In genomic region chr1:1403543-1404112, GRCh38 we compare ENCODE assay signal across 16 cellular contexts. TPM values are rescaled to one million over a fixed set of nuclear protein-coding genes. Genes with fewer than 3 reads are reported as not detected.
DNase-seq lines count a peak whose midpoint lies in the region; ATAC-seq and TF ChIP-seq lines count a peak whose summit lies in the region.
"Had no signal": no experiment of that assay in that cellular context is flagged by ENCODE, and none has a peak within 500 bp of the region (broad histone marks: within the 10 kb centered on the region; RNA-seq: fewer than 3 reads in every experiment).

No MANE protein-coding gene starts in this region.

- H4K20me1 ChIP-seq in osteoblast (ENCODE audit: insufficient read depth, low read length) = peaks cover 36% of the 10 kb centered on the region

- no peaks in the 10 kb centered on the region for H3K27me3 ChIP-seq in osteoblast (ENCODE audit: insufficient read depth, low read length)
- H3K27me3 ChIP-seq: vagina had no signal

- H3K4me1 Mint-ChIP-seq in activated naive CD4-positive, alpha-beta T cell treated with anti-CD3 and anti-CD28 coated beads, Interleukin-2, amount 10 ng/mL, durations not matched to agents 7 days and 5 days = peaks cover 61% of the 10 kb centered on the region
- peaks cover 43% of the 10 kb centered on the region for H3K4me1 Mint-ChIP-seq in central memory CD8-positive, alpha-beta T cell

- CTCF ChIA-PET in activated naive CD4-positive, alpha-beta T cell treated with anti-CD3 and anti-CD28 coated beads, Interleukin-2, amount 10 ng/mL, durations not matched to agents 7 days and 5 days (lab: Charles Lee) = interaction anchor here (1.1 kb wide), 1 partner anchor 12 kb away, joined by 3 read pairs; no protein-coding TSS in a partner anchor
- CTCF ChIA-PET in RWPE1 (lab: Yijun Ruan, JAX) = no interaction called here

- no peak for TF ChIP-seq CTCF in RWPE1 (conservative IDR thresholded peaks at IDR 0.05; ENCODE audit: low read depth)
- TF ChIP-seq CTCF in osteoblast (IDR thresholded peaks at IDR 0.05; ENCODE audit: extremely low read depth, low read depth, low read length) = no peak

- H3K36me3 Mint-ChIP-seq in activated naive CD4-positive, alpha-beta T cell treated with anti-CD3 and anti-CD28 coated beads, Interleukin-2, amount 10 ng/mL, durations not matched to agents 7 days and 5 days = peaks cover 44% of the 10 kb centered on the region
- peaks cover 57% of the 10 kb centered on the region for H3K36me3 Mint-ChIP-seq in central memory CD8-positive, alpha-beta T cell (ENCODE audit: insufficient read depth)

- H3K4me2 ChIP-seq in osteoblast (ENCODE audit: insufficient read depth, low read length) = no peak overlapping the region

- H3K9me3 Mint-ChIP-seq in activated naive CD4-positive, alpha-beta T cell treated with anti-CD3 and anti-CD28 coated beads, Interleukin-2, amount 10 ng/mL, durations not matched to agents 7 days and 5 days = no peaks in the 10 kb centered on the region
- no peaks in the 10 kb centered on the region for H3K9me3 Mint-ChIP-seq in central memory CD8-positive, alpha-beta T cell

- peaks cover 46% of the 10 kb centered on the region for H3K36me3 ChIP-seq in osteoblast (ENCODE audit: insufficient read depth, low read length)

- H3K79me2 ChIP-seq in osteoblast (ENCODE audit: insufficient read depth, low read length) = peaks cover 84% of the 10 kb centered on the region

- H3K9me3 ChIP-seq in osteoblast (ENCODE audit: low read depth, low read length) = no peaks in the 10 kb centered on the region
- H3K9me3 ChIP-seq: vagina had no signal

- H3K4me1 ChIP-seq in osteoblast (ENCODE audit: insufficient read depth, low read length) = peaks cover 30% of the 10 kb centered on the region

- H3K27ac Mint-ChIP-seq in activated naive CD4-positive, alpha-beta T cell treated with anti-CD3 and anti-CD28 coated beads, Interleukin-2, amount 10 ng/mL, durations not matched to agents 7 days and 5 days = peak overlapping the region; percentile 55
- peak overlapping the region; percentile 52 for H3K27ac Mint-ChIP-seq in central memory CD8-positive, alpha-beta T cell (ENCODE audit: low read depth)

- DNase-seq in activated naive CD4-positive, alpha-beta T cell treated with anti-CD3 and anti-CD28 coated beads, Interleukin-2, amount 10 ng/mL, durations not matched to agents 7 days and 5 days = no peak
- no peak for DNase-seq in activated naive CD4-positive, alpha-beta T cell (lab: John Stamatoyannopoulos, UW)
- DNase-seq in RWPE1 (ENCODE audit: low spot score) (no peak), osteoblast (ENCODE audit: insufficient read length, low spot score, missing footprints) (peak; percentile 49), NCI-H774 (lab: John Stamatoyannopoulos, UW) (no peak), hippocampal formation (lab: John Stamatoyannopoulos, UW) (no peak)
- no peak for DNase-seq in central memory CD8-positive, alpha-beta T cell (ENCODE audit: low spot score in 2 of 2)
- DNase-seq: DMS79 treated with DMSO at 0.1 percent for 48 hours; foreskin melanocyte; NCI-H1436 treated with DMSO at 0.1 percent for 48 hours; NCI-H526; stimulated activated CD4-positive, alpha-beta T cell treated with anti-CD3 and anti-CD28 coated beads, Interleukin-4, amount 100 ng/mL, for 24 hours; stimulated activated naive CD4-positive, alpha-beta T cell had no signal

- no peaks in the 10 kb centered on the region for H3K27me3 Mint-ChIP-seq in activated naive CD4-positive, alpha-beta T cell treated with anti-CD3 and anti-CD28 coated beads, Interleukin-2, amount 10 ng/mL, durations not matched to agents 7 days and 5 days
- H3K27me3 Mint-ChIP-seq in central memory CD8-positive, alpha-beta T cell = no peaks in the 10 kb centered on the region

- no peak overlapping the region for H3K4me3 ChIP-seq in osteoblast (ENCODE audit: insufficient read depth, low read length)
- H3K4me3 ChIP-seq: vagina had no signal

- POLR2A ChIA-PET in RWPE1 (lab: Yijun Ruan, JAX; ENCODE audit: low non-redundant PET) = no interaction called here

- H2AFZ ChIP-seq in osteoblast (ENCODE audit: low read length) = no peak overlapping the region

- no peak for ATAC-seq in central memory CD8-positive, alpha-beta T cell (replicated peaks; ENCODE audit: extremely low read depth, poor library complexity, severe bottlenecking)
- no peak for ATAC-seq in GM19328 (IDR thresholded peaks at IDR 0.05; ENCODE audit: unreplicated experiment)

- H3K4me3 Mint-ChIP-seq in activated naive CD4-positive, alpha-beta T cell treated with anti-CD3 and anti-CD28 coated beads, Interleukin-2, amount 10 ng/mL, durations not matched to agents 7 days and 5 days = peak overlapping the region; percentile 4
- no peak overlapping the region for H3K4me3 Mint-ChIP-seq in central memory CD8-positive, alpha-beta T cell

- H3K27ac ChIP-seq in RWPE1 (peak overlapping the region; percentile 82), osteoblast (ENCODE audit: low read depth, low read length) (no peak overlapping the region)
- H3K27ac ChIP-seq: vagina had no signal

RNA-seq across cellular contexts. Expression of gene MRPL20, which starts 3.5 kb away (rescaled TPM):
- total RNA-seq in osteoblast = 53.9 and 58.9 TPM in 2 replicates

RNA-seq across cellular contexts. Expression of gene CCNL2, which starts 4.5 kb away (rescaled TPM):
- total RNA-seq in osteoblast = 138 and 139 TPM in 2 replicates

RNA-seq across cellular contexts. Expression of gene ANKRD65, which starts 17.4 kb away (rescaled TPM):
- total RNA-seq in osteoblast = 1.2 and 1.8 TPM in 2 replicates
- total RNA-seq: mononuclear cell had no signal

RNA-seq across cellular contexts. Expression of gene AURKAIP1, which starts 28.6 kb away (rescaled TPM):
- 64.8 and 74.6 TPM in 2 replicates for total RNA-seq in osteoblast

RNA-seq across cellular contexts. Expression of gene VWA1, which starts 31.9 kb away (rescaled TPM):
- 2.4 and 4.3 TPM in 2 replicates for total RNA-seq in osteoblast
